In the genomic region with DNA sequence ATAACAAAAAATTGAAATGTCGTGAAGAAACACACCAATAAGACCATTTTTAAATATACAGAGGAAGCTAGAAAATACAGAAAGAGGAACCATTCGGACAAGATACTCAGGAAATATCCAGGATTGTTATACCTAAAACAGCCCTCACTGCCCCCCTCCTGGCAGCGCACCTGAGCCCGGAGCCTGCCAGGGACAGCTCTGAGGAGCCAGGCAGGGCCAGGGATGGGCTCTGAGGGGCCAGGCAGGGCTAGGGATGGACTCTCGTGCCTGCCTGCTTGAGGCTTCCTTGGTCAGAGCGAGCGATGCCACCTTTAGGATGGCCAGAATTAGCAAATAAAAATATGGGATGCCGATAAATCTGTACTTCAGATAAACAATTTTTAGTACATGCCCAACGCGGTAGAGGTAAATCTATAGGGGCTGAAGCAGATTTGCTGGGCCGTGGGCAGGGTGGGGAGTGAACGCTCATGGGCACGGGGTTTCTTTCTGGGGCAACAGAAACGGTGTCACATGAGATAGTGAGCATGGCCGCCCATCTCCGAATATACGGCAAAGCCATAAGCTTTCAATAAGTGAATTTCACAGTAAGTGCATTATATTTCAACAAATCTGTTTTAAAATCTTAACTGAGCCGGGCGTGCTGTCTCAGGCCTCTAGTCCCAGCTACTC, we compare ENCODE assay signal across 7 cellular contexts. TPM values are rescaled to one million over a fixed set of nuclear protein-coding genes. Genes with fewer than 3 reads are reported as not detected.
DNase-seq lines count a peak whose midpoint lies in the region; ATAC-seq and TF ChIP-seq lines count a peak whose summit lies in the region.

No MANE protein-coding gene starts in this region.

- H3K9ac ChIP-seq in stomach smooth muscle (ENCODE audit: low read length in 2 of 2) = peak overlapping the region; percentile 84 to 89

- ATAC-seq in GM21576 (IDR thresholded peaks at IDR 0.05; ENCODE audit: unreplicated experiment) = no peak

- in situ Hi-C loops in GM13976 (cut with MboI; ENCODE audit: low sequenced_read_pairs, unreplicated experiment) = no loop called here

- DNase-seq in activated CD4-positive, alpha-beta memory T cell treated with anti-CD3 and anti-CD28 coated beads for 36 hours = no peak
- DNase-seq in GM13976 (ENCODE audit: low spot score) = no peak
- no peak for DNase-seq in SW480 (ENCODE audit: low spot score)

- H3K36me3 ChIP-seq in stomach smooth muscle (ENCODE audit: control insufficient read depth in 2 of 2, insufficient read depth in 2 of 2, low read length in 2 of 2) = no peaks in the 10 kb centered on the region

- H3K27ac ChIP-seq in stomach smooth muscle (ENCODE audit: low read length) = peak overlapping the region; percentile 96

- no peaks in the 10 kb centered on the region for H3K9me3 Mint-ChIP-seq in IgD-negative memory B cell
- no peaks in the 10 kb centered on the region for H3K9me3 Mint-ChIP-seq in activated CD4-positive, alpha-beta memory T cell treated with anti-CD3 and anti-CD28 coated beads for 36 hours

- peaks cover 33% of the 10 kb centered on the region for H3K4me1 ChIP-seq in stomach smooth muscle (ENCODE audit: control insufficient read depth, insufficient read depth, low read length)

- H3K27ac Mint-ChIP-seq in IgD-negative memory B cell = peak overlapping the region; percentile 31 to 80 (median 70)
- peak overlapping the region; percentile 75 for H3K27ac Mint-ChIP-seq in activated CD4-positive, alpha-beta memory T cell treated with anti-CD3 and anti-CD28 coated beads for 36 hours

- H3K4me3 ChIP-seq in iPS-11a (ENCODE audit: low read depth, low read length) (peak overlapping the region; percentile 65), stomach smooth muscle (ENCODE audit: low read length in 2 of 2) (peak overlapping the region; percentile 62 to 78)

- H3K9me3 ChIP-seq in stomach smooth muscle (ENCODE audit: control insufficient read depth in 2 of 2, low read length in 2 of 2) = no peaks in the 10 kb centered on the region

- intact Hi-C loops in activated CD4-positive, alpha-beta memory T cell treated with anti-CD3 and anti-CD28 coated beads for 36 hours (cut with micrococcal nuclease) = loop anchor here (1.0 kb wide), 1 partner anchor 18 kb away; a partner anchor contains a TSS

- POLR2A ChIA-PET in activated CD4-positive, alpha-beta memory T cell treated with anti-CD3 and anti-CD28 coated beads for 36 hours (lab: Charles Lee) = interaction anchor here (0.7 to 2.9 kb wide), 10 partner anchors 9 to 194 kb away, joined by 3 to 21 read pairs (median 8); a partner anchor contains a TSS

- H3K27me3 ChIP-seq in stomach smooth muscle (ENCODE audit: control insufficient read depth in 1 of 2, insufficient read depth in 2 of 2, low read length in 2 of 2) = no peaks in the 10 kb centered on the region

- H3K4me1 Mint-ChIP-seq in IgD-negative memory B cell = peaks cover 21% of the 10 kb centered on the region in 3 donors
- peaks cover 49% of the 10 kb centered on the region for H3K4me1 Mint-ChIP-seq in activated CD4-positive, alpha-beta memory T cell treated with anti-CD3 and anti-CD28 coated beads for 36 hours (ENCODE audit: low read depth)

- CTCF ChIA-PET in activated CD4-positive, alpha-beta memory T cell treated with anti-CD3 and anti-CD28 coated beads for 36 hours (lab: Charles Lee) = interaction anchor here (0.7 to 1.7 kb wide), 8 partner anchors 8 to 133 kb away, joined by 3 to 5 read pairs (median 4); no protein-coding TSS in a partner anchor

- TF ChIP-seq CTCF in GM13976 (IDR thresholded peaks at IDR 0.05; ENCODE audit: borderline replicate concordance, control extremely low read depth, extremely low read depth, insufficient read depth, missing control alignments) = no peak

- H3K36me3 Mint-ChIP-seq in IgD-negative memory B cell = no peaks in the 10 kb centered on the region
- peaks cover 17% of the 10 kb centered on the region for H3K36me3 Mint-ChIP-seq in activated CD4-positive, alpha-beta memory T cell treated with anti-CD3 and anti-CD28 coated beads for 36 hours

- no peaks in the 10 kb centered on the region for H3K27me3 Mint-ChIP-seq in IgD-negative memory B cell
- H3K27me3 Mint-ChIP-seq in activated CD4-positive, alpha-beta memory T cell treated with anti-CD3 and anti-CD28 coated beads for 36 hours = no peaks in the 10 kb centered on the region

- H3K4me3 Mint-ChIP-seq in IgD-negative memory B cell = peak overlapping the region; percentile 70 to 87 (median 78)
- peak overlapping the region; percentile 66 for H3K4me3 Mint-ChIP-seq in activated CD4-positive, alpha-beta memory T cell treated with anti-CD3 and anti-CD28 coated beads for 36 hours

RNA-seq across cellular contexts. Expression of a gene that starts 18.2 kb away (rescaled TPM):
- 78.3 TPM for polyA plus RNA-seq in IgD-negative memory B cell
- 100 to 1,000 TPM; 110 to 111 TPM for total RNA-seq in activated CD4-positive, alpha-beta memory T cell treated with anti-CD3 and anti-CD28 coated beads for 36 hours

RNA-seq across cellular contexts. Expression of a gene that starts 25.7 kb away (rescaled TPM):
- 4.4 TPM for polyA plus RNA-seq in IgD-negative memory B cell
- total RNA-seq in activated CD4-positive, alpha-beta memory T cell treated with anti-CD3 and anti-CD28 coated beads for 36 hours = 100 to 1,000 TPM; 570 to 574 TPM

RNA-seq across cellular contexts. Expression of a gene that starts 41.9 kb away (rescaled TPM):
- polyA plus RNA-seq in IgD-negative memory B cell = 0.83 TPM
- total RNA-seq in activated CD4-positive, alpha-beta memory T cell treated with anti-CD3 and anti-CD28 coated beads for 36 hours = 10 to 100 TPM; 12.2 to 12.7 TPM
